7 cellular contexts compared by ENCODE assay signal in the genomic region with DNA sequence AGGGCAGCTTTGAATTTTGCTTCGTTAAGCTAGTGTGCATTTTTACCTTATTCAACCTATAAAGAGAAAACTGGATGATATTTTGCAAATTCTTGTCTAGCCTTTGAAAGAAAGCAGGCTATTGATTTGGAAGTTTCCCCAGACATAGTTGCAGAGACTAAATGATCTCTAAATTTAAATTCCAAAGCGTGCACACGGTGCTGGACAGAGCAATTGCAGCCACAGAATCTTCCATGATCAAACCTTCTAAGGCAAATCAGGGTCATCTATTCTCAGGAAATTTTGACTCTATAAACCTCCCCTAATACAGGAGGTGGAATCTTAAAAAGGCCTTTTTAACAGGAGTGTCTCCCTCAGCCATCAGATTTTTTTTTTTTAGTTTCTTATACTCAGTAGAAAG.
"Had no signal": no experiment of that assay in that cellular context is flagged by ENCODE, and none has a peak within 500 bp of the region (broad histone marks: within the 10 kb centered on the region; RNA-seq: fewer than 3 reads in every experiment).

No MANE protein-coding gene starts in this region.

- H3K27ac Mint-ChIP-seq: GM23338, H9, IgD-negative memory B cell had no signal

- ATAC-seq: GM23338, HepG2, K562 had no signal

- H3K4me3 Mint-ChIP-seq: GM23338, H9, IgD-negative memory B cell had no signal

- H3K4me3 ChIP-seq: GM23338, K562 had no signal

- H3K4me1 Mint-ChIP-seq: H9 had no signal

- DNase-seq: H9, HCEC 1CT, KG1 had no signal

- H3K27me3 Mint-ChIP-seq: IgD-negative memory B cell had no signal
